ENCODE assay signal across 8 cellular contexts in the genomic region with DNA sequence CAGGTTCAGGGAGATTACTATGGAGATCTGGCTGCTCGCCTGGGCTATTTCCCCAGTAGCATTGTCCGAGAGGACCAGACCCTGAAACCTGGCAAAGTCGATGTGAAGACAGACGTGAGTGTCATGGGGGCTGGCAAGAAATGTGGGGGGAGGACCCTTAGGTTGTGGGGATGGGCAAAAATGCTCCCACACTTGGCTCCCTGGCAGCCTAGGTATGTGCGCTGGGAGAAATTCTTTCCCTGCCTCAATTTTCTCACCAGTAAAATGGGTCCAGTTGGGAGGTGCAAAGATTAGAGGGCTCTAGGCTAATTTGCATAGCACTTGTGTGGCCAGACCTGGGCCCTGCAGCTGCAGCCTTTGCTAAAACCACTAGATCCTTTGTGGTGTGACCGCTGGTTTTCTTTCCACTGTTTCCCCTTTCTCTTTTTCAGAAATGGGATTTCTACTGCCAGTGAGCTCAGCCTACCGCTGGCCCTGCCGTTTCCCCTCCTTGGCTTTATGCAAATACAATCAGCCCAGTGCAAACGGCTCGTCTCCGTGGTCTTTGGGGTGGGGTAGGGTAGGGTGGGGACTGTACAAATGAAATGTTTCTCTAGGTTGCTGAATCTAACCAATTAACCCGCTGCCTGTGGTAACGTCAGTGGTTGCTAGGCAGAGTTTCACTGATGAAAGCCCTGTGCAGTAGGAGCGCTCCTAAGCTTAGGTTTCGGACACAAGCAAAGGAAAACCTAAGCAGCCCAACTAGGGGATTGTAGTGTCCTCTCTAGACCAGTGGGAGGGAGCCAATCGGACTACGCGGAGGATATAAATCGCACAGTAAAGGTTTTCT. TPM values are rescaled to one million over a fixed set of nuclear protein-coding genes. Genes with fewer than 3 reads are reported as not detected.
A peak's percentile ranks its signal among the peaks of the same experiment; 100 is the strongest.
DNase-seq lines count a peak whose midpoint lies in the region; ATAC-seq and TF ChIP-seq lines count a peak whose summit lies in the region.

No MANE protein-coding gene starts in this region.

- peaks cover 39% of the 10 kb centered on the region for H3K4me1 Mint-ChIP-seq in activated CD4-positive, alpha-beta T cell treated with anti-CD3 and anti-CD28 coated beads, Interleukin-2, amount 10 ng/mL, durations not matched to agents 7 days and 5 days
- peaks cover 65% of the 10 kb centered on the region for H3K4me1 Mint-ChIP-seq in dendritic cell treated with granulocyte-macrophage colony-stimulating factor and Interleukin-4, amounts not matched to agents 40 ng/mL and 50 ng/mL, for 4 days (ENCODE audit: low read depth)

- peak in 1 of 2 donors; percentile 29 for TF ChIP-seq CTCF in left lung (IDR thresholded peaks at IDR 0.05)

- DNase-seq in Ammon's horn (ENCODE audit: low spot score) (peak; percentile 98), NCI-H524 (lab: John Stamatoyannopoulos, UW) (peak; percentile 88 to 96), left lung (peak in 1 of 2 donors; percentile 92)
- DNase-seq in activated CD4-positive, alpha-beta T cell treated with anti-CD3 and anti-CD28 coated beads, Interleukin-2, amount 10 ng/mL, durations not matched to agents 7 days and 5 days, result peak; percentile 96
- DNase-seq in stimulated activated CD4-positive, alpha-beta T cell treated with anti-CD3 and anti-CD28 coated beads, Interleukin-2, amount 100 ng/mL, for 48 hours, result peak; percentile 80 to 86

- no peaks in the 10 kb centered on the region for H3K27me3 Mint-ChIP-seq in activated CD4-positive, alpha-beta T cell treated with anti-CD3 and anti-CD28 coated beads, Interleukin-2, amount 10 ng/mL, durations not matched to agents 7 days and 5 days
- H3K27me3 Mint-ChIP-seq in dendritic cell treated with granulocyte-macrophage colony-stimulating factor and Interleukin-4, amounts not matched to agents 40 ng/mL and 50 ng/mL, for 4 days, result no peaks in the 10 kb centered on the region

- no peaks in the 10 kb centered on the region for H3K9me3 Mint-ChIP-seq in activated CD4-positive, alpha-beta T cell treated with anti-CD3 and anti-CD28 coated beads, Interleukin-2, amount 10 ng/mL, durations not matched to agents 7 days and 5 days
- no peaks in the 10 kb centered on the region for H3K9me3 Mint-ChIP-seq in dendritic cell treated with granulocyte-macrophage colony-stimulating factor and Interleukin-4, amounts not matched to agents 40 ng/mL and 50 ng/mL, for 4 days

- H3K9me3 ChIP-seq in left lung, result no peaks in the 10 kb centered on the region

- peak overlapping the region; percentile 59 to 74 for H3K4me3 ChIP-seq in left lung

- H3K27ac Mint-ChIP-seq in activated CD4-positive, alpha-beta T cell treated with anti-CD3 and anti-CD28 coated beads, Interleukin-2, amount 10 ng/mL, durations not matched to agents 7 days and 5 days, result peak overlapping the region; percentile 99
- peak overlapping the region; percentile 99 for H3K27ac Mint-ChIP-seq in dendritic cell treated with granulocyte-macrophage colony-stimulating factor and Interleukin-4, amounts not matched to agents 40 ng/mL and 50 ng/mL, for 4 days

- CTCF ChIA-PET in activated CD4-positive, alpha-beta T cell treated with anti-CD3 and anti-CD28 coated beads, Interleukin-2, amount 10 ng/mL, durations not matched to agents 7 days and 5 days (lab: Charles Lee), result interaction anchor here (1.0 to 3.3 kb wide), 11 partner anchors 10 to 143 kb away, joined by 4 to 25 read pairs (median 5); a partner anchor contains a TSS

- H3K4me1 ChIP-seq in left lung, result peaks cover 7 to 22% of the 10 kb centered on the region in 2 donors

- ATAC-seq in GM19328 (IDR thresholded peaks at IDR 0.05; ENCODE audit: unreplicated experiment) (peak; percentile 54), HG03460 (IDR thresholded peaks at IDR 0.05; ENCODE audit: unreplicated experiment) (peak; percentile 53), left lung (peak; percentile 81)

- peaks cover 0 to 3% of the 10 kb centered on the region in 2 donors for H3K36me3 ChIP-seq in left lung

- H3K27ac ChIP-seq in left lung, result peak overlapping the region; percentile 96 to 98

- H3K27me3 ChIP-seq in left lung, result no peaks in the 10 kb centered on the region

- POLR2A ChIA-PET in activated CD4-positive, alpha-beta T cell treated with anti-CD3 and anti-CD28 coated beads, Interleukin-2, amount 10 ng/mL, durations not matched to agents 7 days and 5 days (lab: Charles Lee), result interaction anchor here (0.5 to 2.6 kb wide), 6 partner anchors 10 to 69 kb away, joined by 3 to 10 read pairs (median 4); a partner anchor contains a TSS

- intact Hi-C loops in dendritic cell treated with granulocyte-macrophage colony-stimulating factor and Interleukin-4, amounts not matched to agents 40 ng/mL and 50 ng/mL, for 4 days (cut with micrococcal nuclease), result loop anchor here (1.0 to 10.0 kb wide), 4 partner anchors 21 to 485 kb away; a partner anchor contains a TSS
- intact Hi-C loops in left lung (cut with DNase I), result no loop called here

- peak overlapping the region; percentile 89 for H3K4me3 Mint-ChIP-seq in activated CD4-positive, alpha-beta T cell treated with anti-CD3 and anti-CD28 coated beads, Interleukin-2, amount 10 ng/mL, durations not matched to agents 7 days and 5 days
- peak overlapping the region; percentile 90 for H3K4me3 Mint-ChIP-seq in dendritic cell treated with granulocyte-macrophage colony-stimulating factor and Interleukin-4, amounts not matched to agents 40 ng/mL and 50 ng/mL, for 4 days

- peaks cover 25% of the 10 kb centered on the region for H3K36me3 Mint-ChIP-seq in activated CD4-positive, alpha-beta T cell treated with anti-CD3 and anti-CD28 coated beads, Interleukin-2, amount 10 ng/mL, durations not matched to agents 7 days and 5 days (ENCODE audit: low read depth)
- peaks cover 53% of the 10 kb centered on the region for H3K36me3 Mint-ChIP-seq in dendritic cell treated with granulocyte-macrophage colony-stimulating factor and Interleukin-4, amounts not matched to agents 40 ng/mL and 50 ng/mL, for 4 days (ENCODE audit: low read depth)

RNA-seq across cellular contexts. Expression of a gene that starts 0.9 kb away (rescaled TPM):
- 10 to 100 TPM; 52.8 to 54.7 TPM for total RNA-seq in activated CD4-positive, alpha-beta T cell treated with anti-CD3 and anti-CD28 coated beads, Interleukin-2, amount 10 ng/mL, durations not matched to agents 7 days and 5 days
- 10 to 100 TPM; 42.6 to 50.4 TPM for total RNA-seq in left lung

RNA-seq across cellular contexts. Expression of a gene that starts 1.9 kb away (rescaled TPM):
- under 1 TPM in 1 of 2 experiments, not detected in 1; 0.89 TPM for total RNA-seq in activated CD4-positive, alpha-beta T cell treated with anti-CD3 and anti-CD28 coated beads, Interleukin-2, amount 10 ng/mL, durations not matched to agents 7 days and 5 days
- under 1 TPM in 1 of 2 donors, not detected in 1; 0.89 TPM for total RNA-seq in left lung

RNA-seq across cellular contexts. Expression of a gene that starts 21.8 kb away (rescaled TPM):
- total RNA-seq in activated CD4-positive, alpha-beta T cell treated with anti-CD3 and anti-CD28 coated beads, Interleukin-2, amount 10 ng/mL, durations not matched to agents 7 days and 5 days, result 100 to 1,000 TPM; 124 to 126 TPM
- total RNA-seq in left lung, result 100 to 1,000 TPM; 139 to 150 TPM

RNA-seq across cellular contexts. Expression of a gene that starts 26.2 kb away (rescaled TPM):
- total RNA-seq in activated CD4-positive, alpha-beta T cell treated with anti-CD3 and anti-CD28 coated beads, Interleukin-2, amount 10 ng/mL, durations not matched to agents 7 days and 5 days, result 100 to 1,000 TPM; 149 to 182 TPM
- total RNA-seq in left lung, result 10 to 100 TPM; 46.1 to 79.1 TPM

RNA-seq across cellular contexts. Expression of a gene that starts 26.9 kb away (rescaled TPM):
- 10 to 100 TPM; 17.5 to 19.8 TPM for total RNA-seq in activated CD4-positive, alpha-beta T cell treated with anti-CD3 and anti-CD28 coated beads, Interleukin-2, amount 10 ng/mL, durations not matched to agents 7 days and 5 days
- 10 to 100 TPM; 15.1 to 17.6 TPM for total RNA-seq in left lung
